In the genomic region with DNA sequence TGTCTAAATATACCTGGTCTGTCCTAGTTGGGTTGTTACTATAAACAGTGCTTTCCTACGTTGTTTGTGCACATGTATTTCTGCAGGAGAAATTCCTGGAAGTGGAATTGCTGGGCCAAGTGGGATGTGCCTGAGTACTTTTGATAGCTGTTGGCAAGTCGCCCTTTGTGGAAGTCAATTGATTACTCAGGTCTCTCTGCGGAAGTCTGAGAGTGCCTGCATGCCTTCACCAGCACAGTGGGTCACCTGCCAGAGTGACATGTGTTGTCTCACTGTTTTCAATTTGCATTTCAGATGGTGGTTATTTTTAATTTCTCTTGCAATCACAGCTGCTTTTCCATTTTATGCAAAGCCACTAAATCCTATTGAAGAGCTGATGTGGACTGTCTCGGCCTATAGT, we compare ENCODE assay signal across 2 cellular contexts.
TF ChIP-seq lines count a peak whose summit lies in the region.

No MANE protein-coding gene starts in this region.

TF ChIP-seq in HEK293, 187 proteins besides CTCF, POLR2A, EP300 and RAD21:
- TF ChIP-seq, protein P1, sequence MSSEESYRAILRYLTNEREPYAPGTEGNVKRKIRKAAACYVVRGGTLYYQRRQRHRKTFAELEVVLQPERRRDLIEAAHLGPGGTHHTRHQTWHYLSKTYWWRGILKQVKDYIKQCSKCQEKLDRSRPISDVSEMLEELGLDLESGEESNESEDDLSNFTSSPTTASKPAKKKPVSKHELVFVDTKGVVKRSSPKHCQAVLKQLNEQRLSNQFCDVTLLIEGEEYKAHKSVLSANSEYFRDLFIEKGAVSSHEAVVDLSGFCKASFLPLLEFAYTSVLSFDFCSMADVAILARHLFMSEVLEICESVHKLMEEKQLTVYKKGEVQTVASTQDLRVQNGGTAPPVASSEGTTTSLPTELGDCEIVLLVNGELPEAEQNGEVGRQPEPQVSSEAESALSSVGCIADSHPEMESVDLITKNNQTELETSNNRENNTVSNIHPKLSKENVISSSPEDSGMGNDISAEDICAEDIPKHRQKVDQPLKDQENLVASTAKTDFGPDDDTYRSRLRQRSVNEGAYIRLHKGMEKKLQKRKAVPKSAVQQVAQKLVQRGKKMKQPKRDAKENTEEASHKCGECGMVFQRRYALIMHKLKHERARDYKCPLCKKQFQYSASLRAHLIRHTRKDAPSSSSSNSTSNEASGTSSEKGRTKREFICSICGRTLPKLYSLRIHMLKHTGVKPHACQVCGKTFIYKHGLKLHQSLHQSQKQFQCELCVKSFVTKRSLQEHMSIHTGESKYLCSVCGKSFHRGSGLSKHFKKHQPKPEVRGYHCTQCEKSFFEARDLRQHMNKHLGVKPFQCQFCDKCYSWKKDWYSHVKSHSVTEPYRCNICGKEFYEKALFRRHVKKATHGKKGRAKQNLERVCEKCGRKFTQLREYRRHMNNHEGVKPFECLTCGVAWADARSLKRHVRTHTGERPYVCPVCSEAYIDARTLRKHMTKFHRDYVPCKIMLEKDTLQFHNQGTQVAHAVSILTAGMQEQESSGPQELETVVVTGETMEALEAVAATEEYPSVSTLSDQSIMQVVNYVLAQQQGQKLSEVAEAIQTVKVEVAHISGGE (tag by site-specific recombination; conservative IDR thresholded peaks at IDR 0.05; ENCODE audit: low read depth): no peak
- no peak for TF ChIP-seq ZNF169 (tag by site-specific recombination; IDR thresholded peaks at IDR 0.05)
- no peak for TF ChIP-seq ZNF335 (tag by site-specific recombination; conservative IDR thresholded peaks at IDR 0.05)
- TF ChIP-seq, protein P2, sequence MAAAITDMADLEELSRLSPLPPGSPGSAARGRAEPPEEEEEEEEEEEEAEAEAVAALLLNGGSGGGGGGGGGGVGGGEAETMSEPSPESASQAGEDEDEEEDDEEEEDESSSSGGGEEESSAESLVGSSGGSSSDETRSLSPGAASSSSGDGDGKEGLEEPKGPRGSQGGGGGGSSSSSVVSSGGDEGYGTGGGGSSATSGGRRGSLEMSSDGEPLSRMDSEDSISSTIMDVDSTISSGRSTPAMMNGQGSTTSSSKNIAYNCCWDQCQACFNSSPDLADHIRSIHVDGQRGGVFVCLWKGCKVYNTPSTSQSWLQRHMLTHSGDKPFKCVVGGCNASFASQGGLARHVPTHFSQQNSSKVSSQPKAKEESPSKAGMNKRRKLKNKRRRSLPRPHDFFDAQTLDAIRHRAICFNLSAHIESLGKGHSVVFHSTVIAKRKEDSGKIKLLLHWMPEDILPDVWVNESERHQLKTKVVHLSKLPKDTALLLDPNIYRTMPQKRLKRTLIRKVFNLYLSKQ (tag by site-specific recombination; IDR thresholded peaks at IDR 0.05; ENCODE audit: borderline replicate concordance): no peak
- TF ChIP-seq ZBTB17 (tag by site-specific recombination; IDR thresholded peaks at IDR 0.05): peak; percentile 54; the same call in 1 of the 2 replicates

TF ChIP-seq in GM12878, 131 proteins besides CTCF, POLR2A, EP300 and RAD21:
- TF ChIP-seq ZNF274 (IDR thresholded peaks at IDR 0.05; ENCODE audit: insufficient read depth, insufficient read length): no peak
- TF ChIP-seq EGR1 (IDR thresholded peaks at IDR 0.05; ENCODE audit: borderline replicate concordance in 1 of 2, low read depth in 2 of 2, low read length in 2 of 2): no peak
- TF ChIP-seq HCFC1 (IDR thresholded peaks at IDR 0.05; ENCODE audit: low read length): no peak
- TF ChIP-seq, protein P3, sequence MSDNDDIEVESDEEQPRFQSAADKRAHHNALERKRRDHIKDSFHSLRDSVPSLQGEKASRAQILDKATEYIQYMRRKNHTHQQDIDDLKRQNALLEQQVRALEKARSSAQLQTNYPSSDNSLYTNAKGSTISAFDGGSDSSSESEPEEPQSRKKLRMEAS (IDR thresholded peaks at IDR 0.05; ENCODE audit: low read depth, low read length): no peak
- TF ChIP-seq SIX5 (IDR thresholded peaks at IDR 0.05; ENCODE audit: low read depth, low read length, severe bottlenecking): no peak
- TF ChIP-seq TCF12 (IDR thresholded peaks at IDR 0.05; ENCODE audit: low read depth, low read length): no peak
- no peak for TF ChIP-seq RB1 (IDR thresholded peaks at IDR 0.05; ENCODE audit: borderline replicate concordance)
- no peak for TF ChIP-seq STAT3 (IDR thresholded peaks at IDR 0.05; ENCODE audit: low read depth, low read length)
- no peak for TF ChIP-seq BHLHE40 (IDR thresholded peaks at IDR 0.05; ENCODE audit: borderline replicate concordance in 1 of 2, low read depth in 2 of 2, low read length in 1 of 2)
- TF ChIP-seq, protein P4, sequence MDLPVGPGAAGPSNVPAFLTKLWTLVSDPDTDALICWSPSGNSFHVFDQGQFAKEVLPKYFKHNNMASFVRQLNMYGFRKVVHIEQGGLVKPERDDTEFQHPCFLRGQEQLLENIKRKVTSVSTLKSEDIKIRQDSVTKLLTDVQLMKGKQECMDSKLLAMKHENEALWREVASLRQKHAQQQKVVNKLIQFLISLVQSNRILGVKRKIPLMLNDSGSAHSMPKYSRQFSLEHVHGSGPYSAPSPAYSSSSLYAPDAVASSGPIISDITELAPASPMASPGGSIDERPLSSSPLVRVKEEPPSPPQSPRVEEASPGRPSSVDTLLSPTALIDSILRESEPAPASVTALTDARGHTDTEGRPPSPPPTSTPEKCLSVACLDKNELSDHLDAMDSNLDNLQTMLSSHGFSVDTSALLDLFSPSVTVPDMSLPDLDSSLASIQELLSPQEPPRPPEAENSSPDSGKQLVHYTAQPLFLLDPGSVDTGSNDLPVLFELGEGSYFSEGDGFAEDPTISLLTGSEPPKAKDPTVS (IDR thresholded peaks at IDR 0.05; ENCODE audit: low read depth, low read length): no peak
